ENCODE assay signal across 26 cellular contexts in genomic region chr3:184558726-184559125, GRCh38. TPM values are rescaled to one million over a fixed set of nuclear protein-coding genes. Genes with fewer than 3 reads are reported as not detected.
DNase-seq lines count a peak whose midpoint lies in the region; TF ChIP-seq lines count a peak whose summit lies in the region.
"Had no signal": no experiment of that assay in that cellular context is flagged by ENCODE, and none has a peak within 500 bp of the region (broad histone marks: within the 10 kb centered on the region; RNA-seq: fewer than 3 reads in every experiment).

No MANE protein-coding gene starts in this region.

- H3K9ac ChIP-seq in iPS-15b (ENCODE audit: low read depth, low read length): no peak overlapping the region
- H3K9ac ChIP-seq: SK-N-SH had no signal

- WGBS in prostate gland: 69% methylated on average over 6 of the region's 6 CpGs

- TF ChIP-seq POLR2A in prostate gland (IDR thresholded peaks at IDR 0.05): no peak

- H3K27me3 Mint-ChIP-seq in Calu3 (ENCODE audit: unreplicated experiment): peaks cover 76% of the 10 kb centered on the region

- no peak overlapping the region for H3K4me3 Mint-ChIP-seq in Calu3 (ENCODE audit: low read depth, unreplicated experiment)
- H3K4me3 Mint-ChIP-seq: activated naive CD8-positive, alpha-beta T cell treated with anti-CD3 and anti-CD28 coated beads, Interleukin-2, amount 50 U/mL, for 24 hours; activated T-cell treated with anti-CD3 and anti-CD28 coated beads, Interleukin-2, amount 50 U/mL, for 72 hours; stimulated activated memory B cell treated with anti-CD40 and anti-IgM and Interleukin-4, amounts not matched to agents 10 μg/mL and 1 μg/mL and 100 μg/mL, for 72 hours; type B pancreatic cell had no signal

- H3K4me1 ChIP-seq in iPS-15b (ENCODE audit: control insufficient read depth, insufficient read depth, low read length) (peaks cover 17% of the 10 kb centered on the region), prostate gland (replicated peaks) (peaks cover 5% of the 10 kb centered on the region)
- H3K4me1 ChIP-seq in effector memory CD4-positive, alpha-beta T cell (ENCODE audit: control insufficient read depth, insufficient read depth, low read length, poor library complexity, severe bottlenecking): peaks cover 44% of the 10 kb centered on the region

- TF ChIP-seq CTCF in Calu3 (IDR thresholded peaks at IDR 0.05; ENCODE audit: unreplicated experiment) (no peak), prostate gland (IDR thresholded peaks at IDR 0.05) (no peak)

- H3K9me3 Mint-ChIP-seq in Calu3 (ENCODE audit: low read depth, unreplicated experiment): no peaks in the 10 kb centered on the region
- H3K9me3 Mint-ChIP-seq: activated naive CD8-positive, alpha-beta T cell treated with anti-CD3 and anti-CD28 coated beads, Interleukin-2, amount 50 U/mL, for 24 hours; activated T-cell treated with anti-CD3 and anti-CD28 coated beads, Interleukin-2, amount 50 U/mL, for 72 hours; naive B cell; stimulated activated memory B cell treated with anti-CD40 and anti-IgM and Interleukin-4, amounts not matched to agents 10 μg/mL and 1 μg/mL and 100 μg/mL, for 72 hours; type B pancreatic cell had no signal

- H3K27me3 ChIP-seq in iPS-15b (ENCODE audit: control insufficient read depth, insufficient read depth, low read length) (peaks cover 65% of the 10 kb centered on the region), prostate gland (replicated peaks; ENCODE audit: insufficient read depth) (no peaks in the 10 kb centered on the region)
- peaks cover 4% of the 10 kb centered on the region for H3K27me3 ChIP-seq in effector memory CD4-positive, alpha-beta T cell (replicated peaks; ENCODE audit: control insufficient read depth, insufficient read depth, low read length, poor library complexity, severe bottlenecking)

- intact Hi-C loops in Calu3 (cut with micrococcal nuclease; ENCODE audit: unreplicated experiment): no loop called here
- intact Hi-C loops in prostate gland (cut with DNase I): no loop called here

- peaks cover 29% of the 10 kb centered on the region for H3K4me1 Mint-ChIP-seq in Calu3 (ENCODE audit: low read depth, unreplicated experiment)

- peak overlapping the region; percentile 26 to 62 for H3K27ac ChIP-seq in prostate gland
- no peak overlapping the region for H3K27ac ChIP-seq in effector memory CD4-positive, alpha-beta T cell (ENCODE audit: insufficient read depth, low read length, poor library complexity, severe bottlenecking)

- peaks cover 13% of the 10 kb centered on the region for H3K36me3 Mint-ChIP-seq in Calu3 (ENCODE audit: insufficient read depth, unreplicated experiment)
- H3K36me3 Mint-ChIP-seq: stimulated activated memory B cell treated with anti-CD40 and anti-IgM and Interleukin-4, amounts not matched to agents 10 μg/mL and 1 μg/mL and 100 μg/mL, for 72 hours; type B pancreatic cell had no signal

- H3K36me3 ChIP-seq in iPS-15b (ENCODE audit: control insufficient read depth, insufficient read depth, low read length) (no peaks in the 10 kb centered on the region), prostate gland (no peaks in the 10 kb centered on the region)
- no peaks in the 10 kb centered on the region for H3K36me3 ChIP-seq in effector memory CD4-positive, alpha-beta T cell (ENCODE audit: control insufficient read depth, insufficient read depth, low read length)

- H3K4me3 ChIP-seq in iPS-15b (ENCODE audit: low read depth, low read length) (peak overlapping the region; percentile 18), prostate gland (no peak overlapping the region)
- no peak overlapping the region for H3K4me3 ChIP-seq in effector memory CD4-positive, alpha-beta T cell (ENCODE audit: insufficient read depth, low read depth, low read length, poor library complexity, severe bottlenecking)

- BruUV-seq in Calu3 (replicated peaks; lab: Mats Ljungman, UMichigan): no TSS peak

- DNase-seq in Calu3 (no peak), NCI-H69 (lab: John Stamatoyannopoulos, UW) (peak; percentile 71), prostate gland (ENCODE audit: low spot score) (no peak), NCI-H524 treated with DMSO at 0.1 percent for 48 hours (lab: John Stamatoyannopoulos, UW) (no peak), CD1c-positive myeloid dendritic cell (ENCODE audit: extremely low spot score) (no peak)
- no peak for DNase-seq in effector memory CD4-positive, alpha-beta T cell
- DNase-seq: activated CD4-positive, alpha-beta T cell treated with anti-CD3 and anti-CD28 coated beads, Interleukin-2, amount 50 U/mL, for 4 hours; activated CD4-positive, CD25-positive, alpha-beta regulatory T cell; activated naive CD4-positive, alpha-beta T cell; activated naive CD8-positive, alpha-beta T cell treated with anti-CD3 and anti-CD28 coated beads, Interleukin-2, amount 50 U/mL, for 24 hours; activated T-cell treated with anti-CD3 and anti-CD28 coated beads, Interleukin-2, amount 50 U/mL, for 72 hours; caudate nucleus; DND-41; H7; IMR-90; kidney; left ventricle myocardium superior; naive B cell; NCI-H2171; NK-92 treated with Interleukin-12 subunit alpha and Interleukin-12 subunit beta, amount 100 ng/mL, for 24 hours; SK-N-SH; substantia nigra had no signal

- peak overlapping the region; percentile 1 for H3K27ac Mint-ChIP-seq in Calu3 (ENCODE audit: unreplicated experiment)
- H3K27ac Mint-ChIP-seq: activated naive CD8-positive, alpha-beta T cell treated with anti-CD3 and anti-CD28 coated beads, Interleukin-2, amount 50 U/mL, for 24 hours; activated T-cell treated with anti-CD3 and anti-CD28 coated beads, Interleukin-2, amount 50 U/mL, for 72 hours; CD14-positive monocyte; stimulated activated memory B cell treated with anti-CD40 and anti-IgM and Interleukin-4, amounts not matched to agents 10 μg/mL and 1 μg/mL and 100 μg/mL, for 72 hours; type B pancreatic cell had no signal

- no peaks in the 10 kb centered on the region for H3K9me3 ChIP-seq in iPS-15b (ENCODE audit: control insufficient read depth, insufficient read depth, low read length)
- H3K9me3 ChIP-seq in prostate gland: no peaks in the 10 kb centered on the region
- H3K9me3 ChIP-seq in effector memory CD4-positive, alpha-beta T cell (ENCODE audit: control insufficient read depth, low read length): no peaks in the 10 kb centered on the region
- H3K9me3 ChIP-seq: SK-N-SH had no signal

- CTCF ChIA-PET in Calu3 (lab: Charles Lee): interaction anchor here (0.6 to 1.1 kb wide), 4 partner anchors 197 to 242 kb away, joined by 3 to 5 read pairs (median 3); no protein-coding TSS in a partner anchor

RNA-seq across cellular contexts. Expression of gene EPHB3, which starts 2.9 kb away (rescaled TPM):
- total RNA-seq in Calu3 (2022) (2.5 and 2.8 TPM in 2 replicates), prostate gland (10 to 100 TPM; 11.9 to 25.2 TPM)
